ENCODE assay signal across 9 cellular contexts in genomic region chr17:18248300-18248731, GRCh38. TPM values are rescaled to one million over a fixed set of nuclear protein-coding genes. Genes with fewer than 3 reads are reported as not detected.
DNase-seq lines count a peak whose midpoint lies in the region; ATAC-seq, FAIRE-seq and TF ChIP-seq lines count a peak whose summit lies in the region.
"Had no signal": no experiment of that assay in that cellular context is flagged by ENCODE, and none has a peak within 500 bp of the region (broad histone marks: within the 10 kb centered on the region; RNA-seq: fewer than 3 reads in every experiment).

No MANE protein-coding gene starts in this region.

- no peak for FAIRE-seq in RCC 7860 (lab: Jason Lieb, UNC)

- peaks cover 0 to 19% (median 4%) of the 10 kb centered on the region in 4 donors for H3K4me1 ChIP-seq in transverse colon

- no peak overlapping the region for H3K4me3 Mint-ChIP-seq in Calu3 (ENCODE audit: low read depth, unreplicated experiment)

- no peak for TF ChIP-seq POLR2A in transverse colon (IDR thresholded peaks at IDR 0.05)

- intact Hi-C loops in Calu3 (cut with micrococcal nuclease; ENCODE audit: unreplicated experiment): no loop called here
- intact Hi-C loops in transverse colon (cut with DNase I; ENCODE audit: low total_unique reads): no loop called here

- H3K4me1 Mint-ChIP-seq in Calu3 (ENCODE audit: low read depth, unreplicated experiment): no peaks in the 10 kb centered on the region

- BruUV-seq in Calu3 (replicated peaks; lab: Mats Ljungman, UMichigan): no TSS peak

- H3K4me3 ChIP-seq in transverse colon: no peak overlapping the region
- H3K4me3 ChIP-seq: SK-N-MC had no signal

- H3K9me3 ChIP-seq in transverse colon: no peaks in the 10 kb centered on the region

- DNase-seq in Calu3 (peak; percentile 65), HuH-7.5 (ENCODE audit: low spot score) (peak; percentile 95), RCC 7860 (ENCODE audit: low spot score) (peak; percentile 44), fibroblast of peridontal ligament (ENCODE audit: extremely low read depth) (peak; percentile 70), nucleus accumbens (lab: John Stamatoyannopoulos, UW) (peak in 44 of 56 donors; percentile 11 to 75 (median 50)), transverse colon (peak; percentile 67)
- peak; percentile 17 to 37 for DNase-seq in activated T-helper 1 cell treated with anti-CD3 and anti-CD28 coated beads, Interleukin-2, amount 50 U/mL, for 16 hours (ENCODE audit: low read depth in 1 of 2, low spot score in 1 of 2)

- H3K27me3 Mint-ChIP-seq in Calu3 (ENCODE audit: unreplicated experiment): no peaks in the 10 kb centered on the region

- TF ChIP-seq EP300 in transverse colon (IDR thresholded peaks at IDR 0.05; ENCODE audit: low read depth): no peak

- in situ Hi-C loops in transverse colon (cut with MboI; ENCODE audit: low pct_ligation_motif_present in 1 of 4, low pct_unique_long_range_greater_than_20kb in 1 of 4, low sequenced_read_pairs in 3 of 4): no loop called here

- no peak for ATAC-seq in GM18868 (IDR thresholded peaks at IDR 0.05; ENCODE audit: unreplicated experiment)

- WGBS in transverse colon (ENCODE audit: low coverage in 1 of 2), 2 donors: 32% methylated on average over 9 of the region's 9 CpGs; no CpG with 5 or more reads in 1 of the 2 donors

- no peak overlapping the region for H3K27ac Mint-ChIP-seq in Calu3 (ENCODE audit: unreplicated experiment)

- no peaks in the 10 kb centered on the region for H3K9me3 Mint-ChIP-seq in Calu3 (ENCODE audit: low read depth, unreplicated experiment)

- H3K27me3 ChIP-seq in transverse colon: no peaks in the 10 kb centered on the region

- peak overlapping the region in 2 of 4 donors; percentile 30 to 59 for H3K27ac ChIP-seq in transverse colon
- H3K27ac ChIP-seq: SK-N-MC had no signal

- CTCF ChIA-PET in Calu3 (lab: Charles Lee): interaction anchor here (1.5 kb wide), 1 partner anchor 9 kb away, joined by 4 read pairs; no protein-coding TSS in a partner anchor

- TF ChIP-seq CTCF in Calu3 (IDR thresholded peaks at IDR 0.05; ENCODE audit: unreplicated experiment) (peak; percentile 42), transverse colon (IDR thresholded peaks at IDR 0.05) (peak; percentile 52 to 71 (median 60))

- peaks cover 0 to 44% (median 21%) of the 10 kb centered on the region in 4 donors for H3K36me3 ChIP-seq in transverse colon

- peaks cover 60% of the 10 kb centered on the region for H3K36me3 Mint-ChIP-seq in Calu3 (ENCODE audit: insufficient read depth, unreplicated experiment)

RNA-seq across cellular contexts. Expression of gene FLII, which starts 10.2 kb away (rescaled TPM):
- total RNA-seq in Calu3 (2022) (281 and 298 TPM in 2 replicates), transverse colon (100 to 1,000 TPM; 365 to 919 (median 428) TPM)

RNA-seq across cellular contexts. Expression of gene MIEF2, which starts 12.1 kb away (rescaled TPM):
- total RNA-seq in Calu3 (2022) (13.3 and 14.7 TPM in 2 replicates), transverse colon (10 to 100 TPM in 3 of 4 donors, 1 to 10 TPM in 1; 7.4 to 48.0 (median 21.0) TPM)

RNA-seq across cellular contexts. Expression of gene LLGL1, which starts 22.9 kb away (rescaled TPM):
- total RNA-seq in Calu3 (2022) (10.0 and 10.7 TPM in 2 replicates), transverse colon (10 to 100 TPM; 11.1 to 18.0 (median 14.9) TPM)

Comparison
In these comparisons a context has a peak if more than half of its experiments do, and no peak if none do; other contexts are left out.
1. DNase-seq: peak in every context shown above with its lines; median percentile 95 in HuH-7.5; 70 in fibroblast of peridontal ligament; 67 in transverse colon; 65 in Calu3; 50 in nucleus accumbens; 44 in RCC 7860; 27 in activated T-helper 1 cell treated with anti-CD3 and anti-CD28 coated beads, Interleukin-2, amount 50 U/mL, for 16 hours.